1 cellular context compared by ENCODE assay signal in the genomic region with DNA sequence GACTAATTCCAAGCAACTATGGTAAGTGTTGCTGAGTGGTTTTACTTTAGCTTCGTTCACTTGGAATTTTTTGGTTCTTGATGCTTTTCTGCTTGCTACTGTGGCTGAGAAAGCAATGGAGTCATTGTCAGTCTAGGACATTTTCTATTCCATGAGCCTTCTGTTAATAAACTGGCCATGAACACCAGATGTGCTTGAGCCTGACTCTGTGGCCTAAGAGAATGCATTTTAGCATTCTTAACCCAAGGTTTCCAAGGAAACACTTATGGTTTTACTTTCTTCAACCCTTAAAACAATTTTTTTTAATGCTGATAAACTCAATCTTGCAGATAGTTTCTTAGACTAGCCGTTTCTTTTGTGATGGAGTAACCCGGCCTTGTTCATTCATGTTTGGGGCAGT.
TF ChIP-seq lines count a peak whose summit lies in the region.

No MANE protein-coding gene starts in this region.

TF ChIP-seq in SK-N-SH treated with all-trans-retinoic acid at 6 μM for 48 hours, 23 proteins besides CTCF, POLR2A, EP300 and RAD21 (continued from another document):
- no peak for TF ChIP-seq TSHZ2 (CRISPR knock-in tag; IDR thresholded peaks at IDR 0.05)
- TF ChIP-seq GLIS3 (CRISPR knock-in tag; IDR thresholded peaks at IDR 0.05) = no peak
- TF ChIP-seq ZNF8 (CRISPR knock-in tag; IDR thresholded peaks at IDR 0.05) = no peak
- TF ChIP-seq PATZ1 (CRISPR knock-in tag; IDR thresholded peaks at IDR 0.05; ENCODE audit: borderline replicate concordance) = no peak
